In the genomic region with DNA sequence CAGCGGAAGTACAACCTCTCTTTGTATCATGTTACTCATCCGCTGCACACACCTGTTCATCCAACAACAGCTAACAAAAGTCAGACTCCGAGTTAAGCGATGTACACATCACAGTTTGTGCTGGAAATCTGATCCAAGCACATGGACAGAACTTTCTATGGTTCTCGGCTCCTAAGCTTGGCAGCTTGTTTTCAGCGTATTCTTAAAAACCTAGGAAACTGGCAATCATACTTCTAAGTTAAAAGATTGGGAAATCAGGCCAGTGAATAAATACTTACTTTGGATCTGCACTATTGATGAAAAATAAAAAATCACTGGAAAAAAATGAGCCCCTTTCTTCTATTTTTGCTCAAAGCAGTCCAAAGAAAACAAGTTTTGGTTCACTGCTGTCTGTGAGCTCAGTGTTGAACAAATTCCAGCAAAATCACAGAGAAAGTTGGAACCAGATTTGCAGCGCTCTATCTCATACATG, we compare ENCODE assay signal across 11 cellular contexts.
DNase-seq lines count a peak whose midpoint lies in the region; ATAC-seq, FAIRE-seq and TF ChIP-seq lines count a peak whose summit lies in the region.
"Had no signal": no experiment of that assay in that cellular context is flagged by ENCODE, and none has a peak within 500 bp of the region (broad histone marks: within the 10 kb centered on the region; RNA-seq: fewer than 3 reads in every experiment).

No MANE protein-coding gene starts in this region.

- H3K79me2 ChIP-seq in HepG2 (ENCODE audit: insufficient read depth, low read length), result no peaks in the 10 kb centered on the region
- H3K79me2 ChIP-seq in SK-N-SH (ENCODE audit: insufficient read depth), result no peaks in the 10 kb centered on the region

- H3K27me3 Mint-ChIP-seq in progenitor cell of endocrine pancreas, result peaks cover 14% of the 10 kb centered on the region

- no peak overlapping the region for H3K4me3 Mint-ChIP-seq in progenitor cell of endocrine pancreas (ENCODE audit: low read depth)

- no peaks in the 10 kb centered on the region for H3K9me3 Mint-ChIP-seq in progenitor cell of endocrine pancreas (ENCODE audit: low read depth)

- FAIRE-seq in HepG2 (lab: Jason Lieb, UNC), result no peak

- H4K20me1 ChIP-seq in HepG2 (ENCODE audit: insufficient read depth, low read length), result no peaks in the 10 kb centered on the region
- no peaks in the 10 kb centered on the region for H4K20me1 ChIP-seq in SK-N-SH (ENCODE audit: insufficient read depth)

- H3K27ac Mint-ChIP-seq in progenitor cell of endocrine pancreas, result peak overlapping the region; percentile 42

- no peak for TF ChIP-seq CTCF in gastroesophageal sphincter (IDR thresholded peaks at IDR 0.05)
- no peak for TF ChIP-seq CTCF in progenitor cell of endocrine pancreas (IDR thresholded peaks at IDR 0.05; ENCODE audit: unreplicated experiment)
- TF ChIP-seq CTCF in HepG2 (CRISPR knock-in tag; IDR thresholded peaks at IDR 0.05), result no peak
- TF ChIP-seq CTCF in SK-N-SH (IDR thresholded peaks at IDR 0.05), result no peak
- no peak for TF ChIP-seq CTCF in WERI-Rb-1 (IDR thresholded peaks at IDR 0.05; ENCODE audit: low read depth, low read length)

- TF ChIP-seq RAD21 in HepG2 (CRISPR knock-in tag; IDR thresholded peaks at IDR 0.05) (no peak), SK-N-SH (IDR thresholded peaks at IDR 0.05; ENCODE audit: low read length) (no peak)

- H3K4me2 ChIP-seq in HepG2 (ENCODE audit: low read depth, low read length), result no peak overlapping the region
- no peak overlapping the region for H3K4me2 ChIP-seq in SK-N-SH

- H3K4me3 ChIP-seq in gastroesophageal sphincter, result no peak overlapping the region
- no peak overlapping the region for H3K4me3 ChIP-seq in HepG2 (replicated peaks in 1 of 3; ENCODE audit: insufficient read depth in 1 of 3, low read depth in 2 of 3, low read length in 3 of 3)
- H3K4me3 ChIP-seq in SK-N-SH (ENCODE audit: low read depth in 2 of 2, low read length in 1 of 2), result no peak overlapping the region
- H3K4me3 ChIP-seq in WERI-Rb-1 (ENCODE audit: low read depth, low read length), result no peak overlapping the region

- H3K9me3 ChIP-seq in gastroesophageal sphincter (no peaks in the 10 kb centered on the region), HepG2 (ENCODE audit: low read length) (no peaks in the 10 kb centered on the region), SK-N-SH (no peaks in the 10 kb centered on the region), WERI-Rb-1 (ENCODE audit: severe bottlenecking) (no peaks in the 10 kb centered on the region)

- no peaks in the 10 kb centered on the region for H3K36me3 ChIP-seq in gastroesophageal sphincter
- no peaks in the 10 kb centered on the region for H3K36me3 ChIP-seq in HepG2 (replicated peaks in 1 of 2; ENCODE audit: control insufficient read depth in 1 of 2, insufficient read depth in 2 of 2, low read length in 2 of 2)
- H3K36me3 ChIP-seq in SK-N-SH (replicated peaks in 1 of 2; ENCODE audit: control insufficient read depth in 1 of 2, insufficient read depth in 2 of 2, low read length in 1 of 2), result no peaks in the 10 kb centered on the region
- no peaks in the 10 kb centered on the region for H3K36me3 ChIP-seq in WERI-Rb-1
- H3K36me3 ChIP-seq: brain microvascular endothelial cell had no signal

- TF ChIP-seq POLR2A in gastroesophageal sphincter (IDR thresholded peaks at IDR 0.05) (no peak), HepG2 (IDR thresholded peaks at IDR 0.05; ENCODE audit: insufficient read depth in 1 of 2, low read depth in 2 of 2, low read length in 2 of 2) (no peak)

- POLR2A ChIA-PET in HepG2 (lab: Yijun Ruan, JAX), result no interaction called here
- POLR2A ChIA-PET in SK-N-SH (lab: Yijun Ruan, JAX), result no interaction called here

- BruUV-seq in HepG2 (replicated peaks; lab: Mats Ljungman, UMichigan), result no TSS peak

- H3K9ac ChIP-seq in HepG2 (ENCODE audit: insufficient read depth, low read depth, low read length) (no peak overlapping the region), SK-N-SH (no peak overlapping the region)

- DNase-seq in DMS153 treated with DMSO at 0.1 percent for 48 hours (lab: John Stamatoyannopoulos, UW; ENCODE audit: unreplicated experiment) (peak; percentile 37), NCI-H82 treated with DMSO at 0.1 percent for 48 hours (lab: John Stamatoyannopoulos, UW; ENCODE audit: unreplicated experiment) (peak; percentile 86), progenitor cell of endocrine pancreas (ENCODE audit: low spot score, unreplicated experiment) (no peak), HepG2 (ENCODE audit: low spot score) (no peak), SK-N-SH (no peak), WERI-Rb-1 (no peak)
- DNase-seq: activated CD8-positive, alpha-beta memory T cell treated with anti-CD3 and anti-CD28 coated beads, Interleukin-2, amount 50 U/mL, for 48 hours; brain microvascular endothelial cell; mesendoderm had no signal

- intact Hi-C loops in HepG2 (cut with micrococcal nuclease; ENCODE audit: unreplicated experiment), result no loop called here

- TF ChIP-seq EP300 in gastroesophageal sphincter (IDR thresholded peaks at IDR 0.05) (no peak), HepG2 (IDR thresholded peaks at IDR 0.05; ENCODE audit: low read depth in 2 of 2, low read length in 2 of 2) (no peak), HepG2 (CRISPR knock-in tag; IDR thresholded peaks at IDR 0.05; ENCODE audit: borderline replicate concordance) (no peak), SK-N-SH (IDR thresholded peaks at IDR 0.05; ENCODE audit: borderline replicate concordance in 1 of 2, low read depth in 1 of 2, low read length in 1 of 2) (no peak)

- H3K27me3 ChIP-seq in gastroesophageal sphincter (peaks cover 3% of the 10 kb centered on the region), HepG2 (ENCODE audit: control insufficient read depth in 1 of 2, insufficient read depth in 2 of 2, low read length in 2 of 2) (peaks cover 0 to 8% of the 10 kb centered on the region in 2 experiments; a peak in 1 of 5 replicates), SK-N-SH (ENCODE audit: insufficient read depth) (no peaks in the 10 kb centered on the region; the same call in 1 of the 2 replicates), WERI-Rb-1 (ENCODE audit: insufficient read depth, low read depth, severe bottlenecking) (no peaks in the 10 kb centered on the region)

- H3F3A ChIP-seq in SK-N-SH (replicated peaks; ENCODE audit: insufficient read depth), result no peaks in the 10 kb centered on the region

- no peaks in the 10 kb centered on the region for H3K36me3 Mint-ChIP-seq in progenitor cell of endocrine pancreas (ENCODE audit: insufficient read depth)

- in situ Hi-C loops in HepG2 (cut with HindIII; ENCODE audit: extremely low pct_ligation_motif_present, low pct_unique_long_range_greater_than_20kb), result no loop called here

- no peaks in the 10 kb centered on the region for H3K4me1 Mint-ChIP-seq in progenitor cell of endocrine pancreas (ENCODE audit: low read depth)

- H3K27ac ChIP-seq in gastroesophageal sphincter, result peak overlapping the region in 3 of 4 donors; percentile 73 to 84 (median 82)
- H3K27ac ChIP-seq in HepG2 (ENCODE audit: extremely low read length, insufficient read depth, low read length), result no peak overlapping the region
- no peak overlapping the region for H3K27ac ChIP-seq in SK-N-SH (ENCODE audit: low read depth in 2 of 2, low read length in 1 of 2)
- H3K27ac ChIP-seq in WERI-Rb-1, result no peak overlapping the region
- H3K27ac ChIP-seq: brain microvascular endothelial cell had no signal

- no peak overlapping the region for H2AFZ ChIP-seq in HepG2 (ENCODE audit: low read length)
- no peak overlapping the region for H2AFZ ChIP-seq in SK-N-SH (ENCODE audit: low read depth)

- peak; percentile 9 for ATAC-seq in gastroesophageal sphincter
- no peak for ATAC-seq in HG02870 (IDR thresholded peaks at IDR 0.05; ENCODE audit: unreplicated experiment)
- no peak for ATAC-seq in HepG2

- WGBS in gastroesophageal sphincter (ENCODE audit: low coverage in 1 of 2), 2 donors, result 45 to 66% methylated on average over 7 of the region's 7 CpGs
- WGBS in HepG2 (ENCODE audit: low lambda C conversion rate), result 77% methylated on average over 7 of the region's 7 CpGs
- whole genome bisulfite sequencing in SK-N-SH (ENCODE audit: low lambda C conversion rate), result 92% methylated on average over 7 of the region's 7 CpGs

- CTCF ChIA-PET in HepG2 (lab: Yijun Ruan, JAX; ENCODE audit: low intra/inter-chr PET ratio, low total read pairs), result no interaction called here
- CTCF ChIA-PET in SK-N-SH (lab: Yijun Ruan, JAX), result interaction anchor here (0.6 to 2.0 kb wide), 4 partner anchors 11 to 41 kb away, joined by 3 to 10 read pairs (median 4); no protein-coding TSS in a partner anchor

- peaks cover 0 to 44% (median 12%) of the 10 kb centered on the region in 3 donors for H3K4me1 ChIP-seq in gastroesophageal sphincter
- H3K4me1 ChIP-seq in HepG2 (ENCODE audit: insufficient read depth, low read length), result peaks cover 11% of the 10 kb centered on the region
- 0 out of 4 replicates have a peak, but pooled peaks cover 0 to 5% of the 10 kb centered on the region in 2 experiments for H3K4me1 ChIP-seq in SK-N-SH (ENCODE audit: control insufficient read depth in 1 of 2, insufficient read depth in 2 of 2, low read depth in 1 of 2, low read length in 1 of 2)

- no peaks in the 10 kb centered on the region for H3K9me2 ChIP-seq in SK-N-SH

TF ChIP-seq in HepG2, 621 proteins besides CTCF, POLR2A, EP300 and RAD21 (continues in another document):
- TF ChIP-seq FOXC1 (CRISPR knock-in tag; IDR thresholded peaks at IDR 0.05; ENCODE audit: borderline replicate concordance), result no peak
- no peak for TF ChIP-seq THYN1 (CRISPR knock-in tag; IDR thresholded peaks at IDR 0.05; ENCODE audit: borderline replicate concordance, low read depth)

TF ChIP-seq in SK-N-SH, 30 proteins besides CTCF, POLR2A, EP300 and RAD21 (continues in another document):
- TF ChIP-seq SIN3A (IDR thresholded peaks at IDR 0.05; ENCODE audit: borderline replicate concordance, low read depth, low read length) (no peak), ZBTB33 (IDR thresholded peaks at IDR 0.05; ENCODE audit: borderline replicate concordance, low read depth) (no peak)

Comparison
In these comparisons a context has a peak if more than half of its experiments do, and no peak if none do; other contexts are left out.
1. DNase-seq: peak in DMS153 treated with DMSO at 0.1 percent for 48 hours (single experiment) and NCI-H82 treated with DMSO at 0.1 percent for 48 hours (single experiment); none in progenitor cell of endocrine pancreas (single experiment), HepG2 (single experiment), SK-N-SH (single experiment) and WERI-Rb-1 (single experiment).
2. H3K27ac ChIP-seq: peak in gastroesophageal sphincter (3 of 4); none in HepG2 (single experiment), SK-N-SH (0 of 2) and WERI-Rb-1 (single experiment).